ENCODE assay signal across 18 cellular contexts in genomic region chr5:97049175-97049574, GRCh38.
"Had no signal": no experiment of that assay in that cellular context is flagged by ENCODE, and none has a peak within 500 bp of the region (broad histone marks: within the 10 kb centered on the region; RNA-seq: fewer than 3 reads in every experiment).

No MANE protein-coding gene starts in this region.

- H3K27ac Mint-ChIP-seq: activated naive CD8-positive, alpha-beta T cell treated with anti-CD3 and anti-CD28 coated beads, Interleukin-2, amount 10 ng/mL, durations not matched to agents 7 days and 5 days; natural killer cell treated with Interleukin-12 subunit alpha and Interleukin-12 subunit beta and Interleukin-15 and Interleukin-18, amount 100 ng/mL, for 72 hours had no signal

- H3K9me3 ChIP-seq: left lung, stomach, testis, upper lobe of left lung had no signal

- H3K27ac ChIP-seq: left lung, skin epidermis, stomach, testis, upper lobe of left lung had no signal

- H3K4me1 ChIP-seq: stomach, testis had no signal

- H3K4me3 ChIP-seq: left lung, skin epidermis, stomach, testis, upper lobe of left lung had no signal

- H3K27me3 ChIP-seq: left lung, stomach, testis, upper lobe of left lung had no signal

- ATAC-seq: activated CD4-positive, CD25-positive, alpha-beta regulatory T cell treated with anti-CD3 and anti-CD28 coated beads, Interleukin-2, amount 50 U/mL, for 24 hours; left lung; natural killer cell treated with Interleukin-12 subunit alpha and Interleukin-12 subunit beta and Interleukin-15 and Interleukin-18, amount 100 ng/mL, for 72 hours had no signal

- H3K4me3 Mint-ChIP-seq: activated naive CD8-positive, alpha-beta T cell treated with anti-CD3 and anti-CD28 coated beads, Interleukin-2, amount 10 ng/mL, durations not matched to agents 7 days and 5 days; natural killer cell treated with Interleukin-12 subunit alpha and Interleukin-12 subunit beta and Interleukin-15 and Interleukin-18, amount 100 ng/mL, for 72 hours had no signal

- H3K9me3 Mint-ChIP-seq: natural killer cell treated with Interleukin-12 subunit alpha and Interleukin-12 subunit beta and Interleukin-15 and Interleukin-18, amount 100 ng/mL, for 72 hours had no signal

- DNase-seq: activated naive CD4-positive, alpha-beta T cell; activated naive CD8-positive, alpha-beta T cell treated with anti-CD3 and anti-CD28 coated beads, Interleukin-2, amount 10 ng/mL, durations not matched to agents 7 days and 5 days; activated T-cell treated with anti-CD3 and anti-CD28 coated beads for 4 hours; aorta; cerebellar nuclear complex; effector CD8-positive, alpha-beta T cell; foreskin fibroblast; hypothalamus; kidney; left lung; mammary epithelial cell; nucleus accumbens; stomach; testis; upper lobe of left lung had no signal

- H3K36me3 ChIP-seq: left lung, stomach, upper lobe of left lung had no signal
